ENCODE assay signal across 1 cellular context in genomic region chr12:6494968-6495367, GRCh38.
TF ChIP-seq lines count a peak whose summit lies in the region.

No MANE protein-coding gene starts in this region.

TF ChIP-seq in endothelial cell of umbilical vein, 7 proteins besides CTCF, POLR2A, EP300 and RAD21:
- no peak for TF ChIP-seq JUN (IDR thresholded peaks at IDR 0.05; ENCODE audit: borderline replicate concordance, insufficient read depth, insufficient read length, low read depth)
- TF ChIP-seq POLR2AphosphoS5 (IDR thresholded peaks at IDR 0.05; ENCODE audit: insufficient read depth, low read depth, low read length) = no peak
- no peak for TF ChIP-seq GATA2 (IDR thresholded peaks at IDR 0.05; ENCODE audit: insufficient read depth, insufficient read length, low read depth, low read length)
- TF ChIP-seq MAX (IDR thresholded peaks at IDR 0.05; ENCODE audit: insufficient read depth, insufficient read length) = no peak
